In genomic region chr18:74892066-74892627, GRCh38 we compare ENCODE assay signal across 25 cellular contexts.
DNase-seq lines count a peak whose midpoint lies in the region; ATAC-seq and TF ChIP-seq lines count a peak whose summit lies in the region.
"Had no signal": no experiment of that assay in that cellular context is flagged by ENCODE, and none has a peak within 500 bp of the region (broad histone marks: within the 10 kb centered on the region; RNA-seq: fewer than 3 reads in every experiment).

No MANE protein-coding gene starts in this region.

- no peak overlapping the region for H3K27ac Mint-ChIP-seq in stimulated activated effector memory CD8-positive, alpha-beta T cell treated with anti-CD3 and anti-CD28 coated beads, Interleukin-12 subunit alpha, Interleukin-12 subunit beta, amount 100 ng/mL, for 72 hours
- no peak overlapping the region for H3K27ac Mint-ChIP-seq in activated CD4-positive, alpha-beta memory T cell treated with anti-CD3 and anti-CD28 coated beads, Interleukin-2, amount 10 ng/mL, durations not matched to agents 7 days and 5 days
- H3K27ac Mint-ChIP-seq: activated CD4-positive, alpha-beta T cell treated with anti-CD3 and anti-CD28 coated beads for 36 hours; activated CD8-positive, alpha-beta T cell treated with anti-CD3 and anti-CD28 coated beads, Interleukin-2, amount 10 ng/mL, durations not matched to agents 7 days and 5 days; activated naive CD4-positive, alpha-beta T cell treated with anti-CD3 and anti-CD28 coated beads, Interleukin-2, amount 50 U/mL, for 24 hours; activated T-helper 17 cell treated with anti-CD3 and anti-CD28 coated beads, Interleukin-2, amount 50 U/mL, for 72 hours had no signal

- DNase-seq in DMS153 (lab: John Stamatoyannopoulos, UW) = peak; percentile 34
- peak; percentile 61 to 71 for DNase-seq in NCI-H526 (lab: John Stamatoyannopoulos, UW)
- DNase-seq in heart right ventricle = no peak
- DNase-seq in stimulated activated effector memory CD8-positive, alpha-beta T cell treated with anti-CD3 and anti-CD28 coated beads, Interleukin-12 subunit alpha, Interleukin-12 subunit beta, amount 100 ng/mL, for 72 hours (ENCODE audit: low spot score in 2 of 2) = no peak
- no peak for DNase-seq in ACHN
- DNase-seq in activated CD4-positive, alpha-beta memory T cell treated with anti-CD3 and anti-CD28 coated beads, Interleukin-2, amount 10 ng/mL, durations not matched to agents 7 days and 5 days = no peak
- DNase-seq: activated CD4-positive, alpha-beta T cell treated with anti-CD3 and anti-CD28 coated beads for 36 hours; activated CD8-positive, alpha-beta T cell treated with anti-CD3 and anti-CD28 coated beads, Interleukin-2, amount 10 ng/mL, durations not matched to agents 7 days and 5 days; amniotic stem cell; C1 segment of cervical spinal cord; hippocampal formation; KG1; mesenchymal stem cell; NCI-H774; stimulated activated naive CD4-positive, alpha-beta T cell treated with Interleukin-2 at 50 U/mL for 16 hours; T-helper 9 cell; upper lobe of right lung had no signal

- H3K27me3 ChIP-seq in heart right ventricle = no peaks in the 10 kb centered on the region
- H3K27me3 ChIP-seq: gastroesophageal sphincter, suprapubic skin, upper lobe of right lung had no signal

- no peak for TF ChIP-seq CTCF in HEK293 (tag by site-specific recombination; IDR thresholded peaks at IDR 0.05)
- TF ChIP-seq CTCF in heart right ventricle (IDR thresholded peaks at IDR 0.05) = no peak

- no peaks in the 10 kb centered on the region for H3K27me3 Mint-ChIP-seq in activated CD4-positive, alpha-beta memory T cell treated with anti-CD3 and anti-CD28 coated beads, Interleukin-2, amount 10 ng/mL, durations not matched to agents 7 days and 5 days
- H3K27me3 Mint-ChIP-seq: activated CD4-positive, alpha-beta T cell treated with anti-CD3 and anti-CD28 coated beads for 36 hours; activated naive CD4-positive, alpha-beta T cell treated with anti-CD3 and anti-CD28 coated beads, Interleukin-2, amount 50 U/mL, for 24 hours; activated T-helper 17 cell treated with anti-CD3 and anti-CD28 coated beads, Interleukin-2, amount 50 U/mL, for 72 hours had no signal

- CTCF ChIA-PET in HEK293 (lab: Yijun Ruan, JAX) = interaction anchor here (0.6 kb wide), 1 partner anchor 704 kb away, joined by 3 read pairs; no protein-coding TSS in a partner anchor
- CTCF ChIA-PET in activated CD4-positive, alpha-beta memory T cell treated with anti-CD3 and anti-CD28 coated beads, Interleukin-2, amount 10 ng/mL, durations not matched to agents 7 days and 5 days (lab: Charles Lee) = no interaction called here

- H3K4me3 ChIP-seq in HEK293 (ENCODE audit: low read depth, low read length) (no peak overlapping the region), heart right ventricle (no peak overlapping the region)
- H3K4me3 ChIP-seq: gastroesophageal sphincter, skin epidermis, suprapubic skin, upper lobe of right lung had no signal

- H3K4me1 ChIP-seq in HEK293 (ENCODE audit: control insufficient read depth, insufficient read depth, low read length) = no peaks in the 10 kb centered on the region; the same call in 1 of the 2 replicates
- peaks cover 0 to 11% (median 0%) of the 10 kb centered on the region in 9 donors for H3K4me1 ChIP-seq in heart right ventricle
- H3K4me1 ChIP-seq: gastroesophageal sphincter, suprapubic skin, upper lobe of right lung had no signal

- peaks cover 0 to 3% of the 10 kb centered on the region in 2 experiments; a peak in 1 of 3 replicates for H3K36me3 ChIP-seq in HEK293 (ENCODE audit: control insufficient read depth in 2 of 2, insufficient read depth in 1 of 2, low read length in 2 of 2)
- peaks cover 0 to 23% (median 6%) of the 10 kb centered on the region in 9 donors for H3K36me3 ChIP-seq in heart right ventricle

- H3K4me1 Mint-ChIP-seq in stimulated activated effector memory CD8-positive, alpha-beta T cell treated with anti-CD3 and anti-CD28 coated beads, Interleukin-12 subunit alpha, Interleukin-12 subunit beta, amount 100 ng/mL, for 72 hours = no peaks in the 10 kb centered on the region
- H3K4me1 Mint-ChIP-seq in activated CD4-positive, alpha-beta memory T cell treated with anti-CD3 and anti-CD28 coated beads, Interleukin-2, amount 10 ng/mL, durations not matched to agents 7 days and 5 days = peaks cover 4% of the 10 kb centered on the region
- H3K4me1 Mint-ChIP-seq: activated CD4-positive, alpha-beta T cell treated with anti-CD3 and anti-CD28 coated beads for 36 hours; activated T-helper 17 cell treated with anti-CD3 and anti-CD28 coated beads, Interleukin-2, amount 50 U/mL, for 72 hours had no signal

- H3K36me3 Mint-ChIP-seq in stimulated activated effector memory CD8-positive, alpha-beta T cell treated with anti-CD3 and anti-CD28 coated beads, Interleukin-12 subunit alpha, Interleukin-12 subunit beta, amount 100 ng/mL, for 72 hours = peaks cover 10% of the 10 kb centered on the region
- H3K36me3 Mint-ChIP-seq in activated CD4-positive, alpha-beta memory T cell treated with anti-CD3 and anti-CD28 coated beads, Interleukin-2, amount 10 ng/mL, durations not matched to agents 7 days and 5 days (ENCODE audit: low read depth) = no peaks in the 10 kb centered on the region

- no peaks in the 10 kb centered on the region for H3K9me3 Mint-ChIP-seq in stimulated activated effector memory CD8-positive, alpha-beta T cell treated with anti-CD3 and anti-CD28 coated beads, Interleukin-12 subunit alpha, Interleukin-12 subunit beta, amount 100 ng/mL, for 72 hours
- H3K9me3 Mint-ChIP-seq in activated CD4-positive, alpha-beta memory T cell treated with anti-CD3 and anti-CD28 coated beads, Interleukin-2, amount 10 ng/mL, durations not matched to agents 7 days and 5 days = no peaks in the 10 kb centered on the region
- H3K9me3 Mint-ChIP-seq: activated naive CD4-positive, alpha-beta T cell treated with anti-CD3 and anti-CD28 coated beads, Interleukin-2, amount 50 U/mL, for 24 hours; activated T-helper 17 cell treated with anti-CD3 and anti-CD28 coated beads, Interleukin-2, amount 50 U/mL, for 72 hours had no signal

- in situ Hi-C loops in ACHN (cut with HindIII; ENCODE audit: low pct_ligation_motif_present, low pct_unique_long_range_greater_than_20kb, low sequenced_read_pairs) = no loop called here

- H3K9me3 ChIP-seq in HEK293 (ENCODE audit: control insufficient read depth, insufficient read depth, low read depth, low read length) (no peaks in the 10 kb centered on the region), heart right ventricle (no peaks in the 10 kb centered on the region)
- H3K9me3 ChIP-seq: gastroesophageal sphincter, suprapubic skin, upper lobe of right lung had no signal

- no peak overlapping the region for H3K4me3 Mint-ChIP-seq in stimulated activated effector memory CD8-positive, alpha-beta T cell treated with anti-CD3 and anti-CD28 coated beads, Interleukin-12 subunit alpha, Interleukin-12 subunit beta, amount 100 ng/mL, for 72 hours
- no peak overlapping the region for H3K4me3 Mint-ChIP-seq in activated CD4-positive, alpha-beta memory T cell treated with anti-CD3 and anti-CD28 coated beads, Interleukin-2, amount 10 ng/mL, durations not matched to agents 7 days and 5 days
- H3K4me3 Mint-ChIP-seq: activated CD4-positive, alpha-beta T cell treated with anti-CD3 and anti-CD28 coated beads for 36 hours; activated CD8-positive, alpha-beta T cell treated with anti-CD3 and anti-CD28 coated beads, Interleukin-2, amount 10 ng/mL, durations not matched to agents 7 days and 5 days; activated naive CD4-positive, alpha-beta T cell treated with anti-CD3 and anti-CD28 coated beads, Interleukin-2, amount 50 U/mL, for 24 hours; activated T-helper 17 cell treated with anti-CD3 and anti-CD28 coated beads, Interleukin-2, amount 50 U/mL, for 72 hours had no signal

- intact Hi-C loops in heart right ventricle (cut with DNase I) = loop anchor here in 3 of 10 donors (5.0 to 10.0 kb wide), 3 partner anchors 240 to 583 kb away; partner anchors contain the start of gene PTGR3 (in 1 of the 3)

- POLR2A ChIA-PET in HEK293 (lab: Yijun Ruan, JAX) = no interaction called here
- POLR2A ChIA-PET in activated CD4-positive, alpha-beta memory T cell treated with anti-CD3 and anti-CD28 coated beads, Interleukin-2, amount 10 ng/mL, durations not matched to agents 7 days and 5 days (lab: Charles Lee) = no interaction called here

- H3K27ac ChIP-seq in HEK293 (ENCODE audit: extremely low read depth, low read depth, low read length) = no peak overlapping the region
- H3K27ac ChIP-seq in heart right ventricle = no peak overlapping the region
- H3K27ac ChIP-seq: gastroesophageal sphincter, skin epidermis, suprapubic skin, upper lobe of right lung had no signal

- WGBS in heart right ventricle, 2 donors = 73 to 81% methylated on average over 11 of the region's 11 CpGs

- ATAC-seq in heart right ventricle (peak in 5 of 8 donors; percentile 53 to 82 (median 75)), HG03442 (IDR thresholded peaks at IDR 0.05; ENCODE audit: unreplicated experiment) (no peak)
- ATAC-seq in stimulated activated effector memory CD8-positive, alpha-beta T cell treated with anti-CD3 and anti-CD28 coated beads, Interleukin-12 subunit alpha, Interleukin-12 subunit beta, amount 100 ng/mL, for 72 hours = no peak
- ATAC-seq: activated CD4-positive, alpha-beta T cell treated with anti-CD3 and anti-CD28 coated beads for 36 hours; activated CD8-positive, alpha-beta T cell treated with anti-CD3 and anti-CD28 coated beads, Interleukin-2, amount 10 ng/mL, durations not matched to agents 7 days and 5 days; activated T-helper 17 cell treated with anti-CD3 and anti-CD28 coated beads, Interleukin-2, amount 50 U/mL, for 72 hours; gastroesophageal sphincter; Panc1; upper lobe of right lung had no signal

TF ChIP-seq in HEK293, 187 proteins besides CTCF, POLR2A, EP300 and RAD21:
- TF ChIP-seq ZBTB8A (tag by site-specific recombination; IDR thresholded peaks at IDR 0.05) (no peak), PRDM1 (tag by site-specific recombination; IDR thresholded peaks at IDR 0.05) (peak; percentile 63)

Comparison
In these comparisons a context has a peak if more than half of its experiments do, and no peak if none do; other contexts are left out.
1. DNase-seq: peak in DMS153 (single experiment) and NCI-H526 (2 of 2); none in heart right ventricle (0 of 2), stimulated activated effector memory CD8-positive, alpha-beta T cell treated with anti-CD3 and anti-CD28 coated beads, Interleukin-12 subunit alpha, Interleukin-12 subunit beta, amount 100 ng/mL, for 72 hours (0 of 2), ACHN (single experiment) and activated CD4-positive, alpha-beta memory T cell treated with anti-CD3 and anti-CD28 coated beads, Interleukin-2, amount 10 ng/mL, durations not matched to agents 7 days and 5 days (single experiment).
2. ATAC-seq: peak in heart right ventricle (5 of 8); none in stimulated activated effector memory CD8-positive, alpha-beta T cell treated with anti-CD3 and anti-CD28 coated beads, Interleukin-12 subunit alpha, Interleukin-12 subunit beta, amount 100 ng/mL, for 72 hours (single experiment) and HG03442 (single experiment).